ENCODE assay signal across 27 cellular contexts in genomic region chr15:84832446-84833040, GRCh38. TPM values are rescaled to one million over a fixed set of nuclear protein-coding genes. Genes with fewer than 3 reads are reported as not detected.
DNase-seq lines count a peak whose midpoint lies in the region; ATAC-seq and TF ChIP-seq lines count a peak whose summit lies in the region.
"Had no signal": no experiment of that assay in that cellular context is flagged by ENCODE, and none has a peak within 500 bp of the region (broad histone marks: within the 10 kb centered on the region; RNA-seq: fewer than 3 reads in every experiment).

No MANE protein-coding gene starts in this region.

- H3K27me3 ChIP-seq in RWPE2 (ENCODE audit: insufficient read depth, poor library complexity, severe bottlenecking) (no peaks in the 10 kb centered on the region), psoas muscle (ENCODE audit: insufficient read depth in 3 of 3, low read length in 2 of 3) (no peaks in the 10 kb centered on the region), BE2C (no peaks in the 10 kb centered on the region)

- 52 to 63% (median 62%) methylated on average over 2 of the region's 2 CpGs for WGBS in psoas muscle, 3 donors

- no peaks in the 10 kb centered on the region for H3K36me3 ChIP-seq in RWPE2 (ENCODE audit: low read depth)
- H3K36me3 ChIP-seq in psoas muscle (ENCODE audit: insufficient read depth in 1 of 2, low read depth in 1 of 2): peaks cover 12 to 44% of the 10 kb centered on the region in 2 donors
- no peaks in the 10 kb centered on the region for H3K36me3 ChIP-seq in BE2C

- no peaks in the 10 kb centered on the region for H3K9me3 Mint-ChIP-seq in activated CD4-positive, alpha-beta T cell treated with anti-CD3 and anti-CD28 coated beads, Interleukin-2, amount 10 ng/mL, durations not matched to agents 24 days and 14 days
- H3K9me3 Mint-ChIP-seq: activated B cell treated with CpG ODN at 0.5 μM for 24 hours; activated CD4-positive, alpha-beta memory T cell treated with anti-CD3 and anti-CD28 coated beads for 36 hours; activated naive CD8-positive, alpha-beta T cell treated with anti-CD3 and anti-CD28 coated beads, Interleukin-2, amount 10 ng/mL, durations not matched to agents 7 days and 5 days; CD4-positive, alpha-beta memory T cell; central memory CD8-positive, alpha-beta T cell; naive thymus-derived CD4-positive, alpha-beta T cell had no signal

- H3K9me3 ChIP-seq in RWPE2 (ENCODE audit: severe bottlenecking) (no peaks in the 10 kb centered on the region), psoas muscle (no peaks in the 10 kb centered on the region), BE2C (no peaks in the 10 kb centered on the region)

- intact Hi-C loops in psoas muscle (cut with DNase I): no loop called here
- intact Hi-C loops in activated CD4-positive, alpha-beta T cell treated with anti-CD3 and anti-CD28 coated beads, Interleukin-2, amount 10 ng/mL, durations not matched to agents 24 days and 14 days (cut with micrococcal nuclease): no loop called here

- H3K4me1 ChIP-seq in RWPE2 (ENCODE audit: insufficient read depth, poor library complexity, severe bottlenecking): no peaks in the 10 kb centered on the region
- H3K4me1 ChIP-seq in psoas muscle: peaks cover 98% of the 10 kb centered on the region
- H3K4me1 ChIP-seq in BE2C: peaks cover 8% of the 10 kb centered on the region

- no peak overlapping the region for H3K27ac Mint-ChIP-seq in activated CD4-positive, alpha-beta T cell treated with anti-CD3 and anti-CD28 coated beads, Interleukin-2, amount 10 ng/mL, durations not matched to agents 24 days and 14 days
- H3K27ac Mint-ChIP-seq: activated B cell treated with CpG ODN at 0.5 μM for 24 hours; activated CD4-positive, alpha-beta memory T cell treated with anti-CD3 and anti-CD28 coated beads for 36 hours; activated naive CD8-positive, alpha-beta T cell treated with anti-CD3 and anti-CD28 coated beads, Interleukin-2, amount 10 ng/mL, durations not matched to agents 7 days and 5 days had no signal

- ATAC-seq in RWPE2 (ENCODE audit: low read depth) (no peak), psoas muscle (peak; percentile 61), HG03196 (IDR thresholded peaks at IDR 0.05; ENCODE audit: unreplicated experiment) (no peak)
- ATAC-seq: stimulated activated naive CD8-positive, alpha-beta T cell treated with anti-CD3 and anti-CD28 coated beads, Interleukin-15, Interleukin-2, amounts not matched to agents 100 U/mL and 50 U/mL, for 24 hours had no signal

- H3K27me3 Mint-ChIP-seq in activated CD4-positive, alpha-beta T cell treated with anti-CD3 and anti-CD28 coated beads, Interleukin-2, amount 10 ng/mL, durations not matched to agents 24 days and 14 days: peaks cover 25% of the 10 kb centered on the region
- H3K27me3 Mint-ChIP-seq: activated CD4-positive, alpha-beta memory T cell treated with anti-CD3 and anti-CD28 coated beads for 36 hours had no signal

- TF ChIP-seq CTCF in RWPE2 (IDR thresholded peaks at IDR 0.05; ENCODE audit: poor library complexity, severe bottlenecking) (no peak), psoas muscle (IDR thresholded peaks at IDR 0.05) (no peak), BE2C (IDR thresholded peaks at IDR 0.05; ENCODE audit: low read depth, low read length) (no peak)

- H3K4me1 Mint-ChIP-seq in activated CD4-positive, alpha-beta T cell treated with anti-CD3 and anti-CD28 coated beads, Interleukin-2, amount 10 ng/mL, durations not matched to agents 24 days and 14 days: no peaks in the 10 kb centered on the region
- H3K4me1 Mint-ChIP-seq: activated B cell treated with CpG ODN at 0.5 μM for 24 hours; activated naive CD8-positive, alpha-beta T cell treated with anti-CD3 and anti-CD28 coated beads, Interleukin-2, amount 10 ng/mL, durations not matched to agents 7 days and 5 days; CD4-positive, alpha-beta memory T cell; central memory CD8-positive, alpha-beta T cell; naive thymus-derived CD4-positive, alpha-beta T cell had no signal

- H3K27ac ChIP-seq in RWPE2 (ENCODE audit: poor library complexity, severe bottlenecking): no peak overlapping the region
- peak overlapping the region; percentile 99 for H3K27ac ChIP-seq in psoas muscle
- H3K27ac ChIP-seq: GM23248 had no signal

- DNase-seq in COLO668 (lab: John Stamatoyannopoulos, UW; ENCODE audit: unreplicated experiment) (peak; percentile 5), DMS53 treated with DMSO at 0.1 percent for 48 hours (lab: John Stamatoyannopoulos, UW; ENCODE audit: unreplicated experiment) (peak; percentile 19), RWPE2 (ENCODE audit: low spot score) (peak; percentile 45), psoas muscle (no peak), NAMALWA (ENCODE audit: low spot score) (no peak), BE2C (no peak)
- DNase-seq in activated CD4-positive, alpha-beta T cell treated with anti-CD3 and anti-CD28 coated beads, Interleukin-2, amount 10 ng/mL, durations not matched to agents 24 days and 14 days: no peak
- DNase-seq: activated B cell treated with CpG ODN at 0.5 μM for 24 hours; activated CD4-positive, alpha-beta memory T cell treated with anti-CD3 and anti-CD28 coated beads for 36 hours; activated effector memory CD4-positive, alpha-beta T cell treated with anti-CD3 and anti-CD28 coated beads, Interleukin-2, amount 50 U/mL, for 16 hours; activated naive CD8-positive, alpha-beta T cell treated with anti-CD3 and anti-CD28 coated beads, Interleukin-2, amount 10 ng/mL, durations not matched to agents 7 days and 5 days; CD4-positive, alpha-beta memory T cell; GDM1; MM.1S; naive thymus-derived CD4-positive, alpha-beta T cell; NCI-H82; retina; stimulated activated naive CD8-positive, alpha-beta T cell treated with anti-CD3 and anti-CD28 coated beads, Interleukin-15, Interleukin-2, amounts not matched to agents 100 U/mL and 50 U/mL, for 24 hours; trophoblast cell had no signal

- H3K4me3 ChIP-seq in RWPE2 (ENCODE audit: severe bottlenecking) (no peak overlapping the region), psoas muscle (peak overlapping the region; percentile 5), BE2C (ENCODE audit: low read depth, low read length) (no peak overlapping the region)
- H3K4me3 ChIP-seq: GM23248 had no signal

- no peaks in the 10 kb centered on the region for H3K36me3 Mint-ChIP-seq in activated CD4-positive, alpha-beta T cell treated with anti-CD3 and anti-CD28 coated beads, Interleukin-2, amount 10 ng/mL, durations not matched to agents 24 days and 14 days (ENCODE audit: low read depth)
- H3K36me3 Mint-ChIP-seq: activated CD4-positive, alpha-beta memory T cell treated with anti-CD3 and anti-CD28 coated beads for 36 hours; activated naive CD8-positive, alpha-beta T cell treated with anti-CD3 and anti-CD28 coated beads, Interleukin-2, amount 10 ng/mL, durations not matched to agents 7 days and 5 days; CD4-positive, alpha-beta memory T cell; naive thymus-derived CD4-positive, alpha-beta T cell had no signal

- no peak overlapping the region for H3K4me3 Mint-ChIP-seq in activated CD4-positive, alpha-beta T cell treated with anti-CD3 and anti-CD28 coated beads, Interleukin-2, amount 10 ng/mL, durations not matched to agents 24 days and 14 days
- H3K4me3 Mint-ChIP-seq: activated B cell treated with CpG ODN at 0.5 μM for 24 hours; activated CD4-positive, alpha-beta memory T cell treated with anti-CD3 and anti-CD28 coated beads for 36 hours; activated naive CD8-positive, alpha-beta T cell treated with anti-CD3 and anti-CD28 coated beads, Interleukin-2, amount 10 ng/mL, durations not matched to agents 7 days and 5 days; CD4-positive, alpha-beta memory T cell; central memory CD8-positive, alpha-beta T cell; naive thymus-derived CD4-positive, alpha-beta T cell had no signal

RNA-seq across cellular contexts. Expression of gene ALPK3, which starts 15.4 kb away (rescaled TPM):
- total RNA-seq in psoas muscle: 100 to 1,000 TPM; 199 to 461 (median 304) TPM
- 100 to 1,000 TPM in 2 of 3 donors, 10 to 100 TPM in 1; 75.7 to 357 (median 117) TPM for polyA plus RNA-seq in psoas muscle
- total RNA-seq in activated CD4-positive, alpha-beta T cell treated with anti-CD3 and anti-CD28 coated beads, Interleukin-2, amount 10 ng/mL, durations not matched to agents 24 days and 14 days: 0.09 and 0.21 TPM in 2 replicates
- polyA plus RNA-seq in BE2C (2012; ENCODE audit: insufficient read depth, insufficient read length, low read depth): 0.93 TPM
- polyA plus RNA-seq: GM23248 had no signal

RNA-seq across cellular contexts. Expression of gene SLC28A1, which starts 51.9 kb away (rescaled TPM):
- 1 to 10 TPM in 1 of 4 donors, under 1 TPM in 3; 0.23 to 1.9 (median 0.44) TPM for total RNA-seq in psoas muscle
- under 1 TPM; 0.13 to 0.34 (median 0.21) TPM for polyA plus RNA-seq in psoas muscle
- not detected in 2 replicates for total RNA-seq in activated CD4-positive, alpha-beta T cell treated with anti-CD3 and anti-CD28 coated beads, Interleukin-2, amount 10 ng/mL, durations not matched to agents 24 days and 14 days
- polyA plus RNA-seq in BE2C (2012; ENCODE audit: insufficient read depth, insufficient read length, low read depth): not detected
- total RNA-seq: activated B cell treated with CpG ODN at 0.5 μM for 24 hours; activated CD4-positive, alpha-beta memory T cell treated with anti-CD3 and anti-CD28 coated beads for 36 hours; activated naive CD8-positive, alpha-beta T cell treated with anti-CD3 and anti-CD28 coated beads, Interleukin-2, amount 10 ng/mL, durations not matched to agents 7 days and 5 days; astrocyte; CD4-positive, alpha-beta memory T cell; dermis microvascular lymphatic vessel endothelial cell; endothelial cell of umbilical vein; GM23248; naive thymus-derived CD4-positive, alpha-beta T cell; OCI-LY7; omental fat pad had no signal
- polyA plus RNA-seq: CD4-positive, alpha-beta memory T cell; endothelial cell of umbilical vein; GM23248; naive thymus-derived CD4-positive, alpha-beta T cell had no signal

Comparison
In these comparisons a context has a peak if more than half of its experiments do, and no peak if none do; other contexts are left out.
1. DNase-seq: peak in COLO668 (single experiment), DMS53 treated with DMSO at 0.1 percent for 48 hours (single experiment) and RWPE2 (single experiment); none in psoas muscle (0 of 2), activated CD4-positive, alpha-beta T cell treated with anti-CD3 and anti-CD28 coated beads, Interleukin-2, amount 10 ng/mL, durations not matched to agents 24 days and 14 days (single experiment), NAMALWA (single experiment) and BE2C (single experiment).
2. ATAC-seq: peak in psoas muscle (4 of 4); none in RWPE2 (single experiment) and HG03196 (single experiment).
3. RNA of gene ALPK3, which starts 15.4 kb away (total RNA-seq): 199 to 461 TPM in psoas muscle; 0.09 to 0.21 TPM in activated CD4-positive, alpha-beta T cell treated with anti-CD3 and anti-CD28 coated beads, Interleukin-2, amount 10 ng/mL, durations not matched to agents 24 days and 14 days; every median in the first group is over 100 times any median in the second.